In genomic region chr2:27085062-27085669, GRCh38 we compare ENCODE assay signal across 8 cellular contexts. TPM values are rescaled to one million over a fixed set of nuclear protein-coding genes. Genes with fewer than 3 reads are reported as not detected.
DNase-seq lines count a peak whose midpoint lies in the region; ATAC-seq and TF ChIP-seq lines count a peak whose summit lies in the region.

No MANE protein-coding gene starts in this region.

- H3K4me3 Mint-ChIP-seq in WTC11, result peak overlapping the region; percentile 70
- peak overlapping the region; percentile 70 for H3K4me3 Mint-ChIP-seq in glutamatergic neuron (ENCODE audit: unreplicated experiment)

- no peaks in the 10 kb centered on the region for H3K36me3 Mint-ChIP-seq in WTC11
- peaks cover 6% of the 10 kb centered on the region for H3K36me3 Mint-ChIP-seq in glutamatergic neuron (ENCODE audit: unreplicated experiment)

- H3K4me3 ChIP-seq in GM12865 (ENCODE audit: low read depth, low read length) (peak overlapping the region; percentile 79), retinal pigment epithelial cell (ENCODE audit: low read length) (peak overlapping the region; percentile 55), lower leg skin (ENCODE audit: low read depth, poor library complexity, severe bottlenecking) (no peak overlapping the region)

- H3K4me1 Mint-ChIP-seq in WTC11 (peaks cover 27% of the 10 kb centered on the region), glutamatergic neuron (ENCODE audit: low read depth, unreplicated experiment) (peaks cover 16% of the 10 kb centered on the region)

- POLR2A ChIA-PET in WTC11 (lab: Charles Lee), result interaction anchor here (0.9 to 2.4 kb wide), 2 partner anchors 13 to 33 kb away, joined by 3 to 9 read pairs; partner anchors contain the start of gene OST4

- H3K27me3 Mint-ChIP-seq in WTC11 (ENCODE audit: low read depth), result peaks cover 23% of the 10 kb centered on the region
- peaks cover 10% of the 10 kb centered on the region for H3K27me3 Mint-ChIP-seq in glutamatergic neuron (ENCODE audit: unreplicated experiment)

- intact Hi-C loops in lower leg skin (cut with DNase I; ENCODE audit: low total_unique reads), result no loop called here

- H3K9me3 Mint-ChIP-seq in WTC11 (no peaks in the 10 kb centered on the region), glutamatergic neuron (ENCODE audit: unreplicated experiment) (peaks cover 7% of the 10 kb centered on the region)

- TF ChIP-seq CTCF in GM12865 (IDR thresholded peaks at IDR 0.05; ENCODE audit: insufficient read depth, low read depth, low read length, missing control alignments), result no peak
- TF ChIP-seq CTCF in WTC11 (IDR thresholded peaks at IDR 0.05), result no peak
- TF ChIP-seq CTCF in glutamatergic neuron (IDR thresholded peaks at IDR 0.05; ENCODE audit: partially characterized antibody, unreplicated experiment), result no peak
- TF ChIP-seq CTCF in retinal pigment epithelial cell (conservative IDR thresholded peaks at IDR 0.05; ENCODE audit: low read depth, low read length), result no peak
- TF ChIP-seq CTCF in lower leg skin (IDR thresholded peaks at IDR 0.05), result no peak

- DNase-seq in GM12865 (ENCODE audit: low read depth), result no peak
- no peak for DNase-seq in WTC11 (ENCODE audit: low spot score)
- no peak for DNase-seq in glutamatergic neuron
- no peak for DNase-seq in retinal pigment epithelial cell (ENCODE audit: low read depth)
- DNase-seq in midbrain (lab: John Stamatoyannopoulos, UW), result no peak
- no peak for DNase-seq in lower leg skin (ENCODE audit: low spot score in 2 of 2)
- DNase-seq in SW 1271 (lab: John Stamatoyannopoulos, UW), result no peak
- DNase-seq in COLO829 (ENCODE audit: low spot score), result no peak

- CTCF ChIA-PET in WTC11 (lab: Charles Lee), result interaction anchor here (0.6 to 6.4 kb wide), 7 partner anchors 12 to 195 kb away, joined by 3 to 50 read pairs (median 4); partner anchors contain the start of genes AGBL5 and OST4

- WGBS in lower leg skin, 2 donors, result 52 to 64% methylated on average over 10 of the region's 10 CpGs

- TF ChIP-seq POLR2A in lower leg skin (IDR thresholded peaks at IDR 0.05), result no peak

- ATAC-seq in WTC11, result no peak

- no peak overlapping the region for H3K27ac Mint-ChIP-seq in WTC11
- no peak overlapping the region for H3K27ac Mint-ChIP-seq in glutamatergic neuron (ENCODE audit: unreplicated experiment)

TF ChIP-seq in WTC11, 78 proteins besides CTCF, POLR2A, EP300 and RAD21:
- TF ChIP-seq FOXK1 (CRISPR knock-in tag; IDR thresholded peaks at IDR 0.05), result no peak
- TF ChIP-seq ERG (CRISPR knock-in tag; IDR thresholded peaks at IDR 0.05), result no peak
- no peak for TF ChIP-seq GABPB1 (CRISPR knock-in tag; IDR thresholded peaks at IDR 0.05)
- no peak for TF ChIP-seq SP1 (CRISPR knock-in tag; conservative IDR thresholded peaks at IDR 0.05)
- TF ChIP-seq NR2C2 (CRISPR knock-in tag; IDR thresholded peaks at IDR 0.05), result no peak
- no peak for TF ChIP-seq NR3C1 (CRISPR knock-in tag; conservative IDR thresholded peaks at IDR 0.05; ENCODE audit: low read depth)
- TF ChIP-seq FOXJ3 (CRISPR knock-in tag; IDR thresholded peaks at IDR 0.05; ENCODE audit: borderline replicate concordance), result no peak
- TF ChIP-seq ZSCAN18 (CRISPR knock-in tag; IDR thresholded peaks at IDR 0.05), result no peak
- no peak for TF ChIP-seq ZNF138 (CRISPR knock-in tag; conservative IDR thresholded peaks at IDR 0.05)
- TF ChIP-seq ZNF512 (CRISPR knock-in tag; IDR thresholded peaks at IDR 0.05; ENCODE audit: borderline replicate concordance), result no peak
- TF ChIP-seq SMAD3 (CRISPR knock-in tag; IDR thresholded peaks at IDR 0.05; ENCODE audit: borderline replicate concordance), result no peak
- TF ChIP-seq NFYB (CRISPR knock-in tag; conservative IDR thresholded peaks at IDR 0.05; ENCODE audit: low read depth), result no peak
- TF ChIP-seq PRRX2 (CRISPR knock-in tag; IDR thresholded peaks at IDR 0.05), result no peak
- no peak for TF ChIP-seq MAX (CRISPR knock-in tag; IDR thresholded peaks at IDR 0.05)
- TF ChIP-seq SMAD4 (CRISPR knock-in tag; IDR thresholded peaks at IDR 0.05), result no peak
TF ChIP-seq in WTC11: peak in this region for 0.

RNA-seq across cellular contexts. Expression of gene KHK, which starts 1.4 kb away (rescaled TPM):
- total RNA-seq in WTC11 (2021) (15.5 to 17.4 TPM (median 17.4 TPM) in 3 replicates), glutamatergic neuron (ENCODE audit: unreplicated experiment) (5.3 TPM), lower leg skin (10 to 100 TPM in 1 of 4 donors, 1 to 10 TPM in 3; 2.5 to 10.4 (median 3.3) TPM)

RNA-seq across cellular contexts. Expression of gene EMILIN1, which starts 6.8 kb away (rescaled TPM):
- total RNA-seq in WTC11 (2021), result 3.0 to 4.0 TPM (median 3.5 TPM) in 3 replicates
- 3.2 TPM for total RNA-seq in glutamatergic neuron (ENCODE audit: unreplicated experiment)
- 10 to 100 TPM in 1 of 4 donors, 1 to 10 TPM in 3; 3.6 to 17.9 (median 7.9) TPM for total RNA-seq in lower leg skin

RNA-seq across cellular contexts. Expression of gene OST4, which starts 13.7 kb away (rescaled TPM):
- 210 to 239 TPM (median 226 TPM) in 3 replicates for total RNA-seq in WTC11 (2021)
- 215 TPM for total RNA-seq in glutamatergic neuron (ENCODE audit: unreplicated experiment)
- total RNA-seq in lower leg skin, result 100 to 1,000 TPM; 144 to 236 (median 195) TPM

RNA-seq across cellular contexts. Expression of gene AGBL5, which starts 33.7 kb away (rescaled TPM):
- total RNA-seq in WTC11 (2021) (43.0 to 57.1 TPM (median 55.6 TPM) in 3 replicates), glutamatergic neuron (ENCODE audit: unreplicated experiment) (17.3 TPM), lower leg skin (10 to 100 TPM in 3 of 4 donors, 1 to 10 TPM in 1; 9.4 to 17.0 (median 16.4) TPM)

RNA-seq across cellular contexts. Expression of gene CGREF1, which starts 33.8 kb away (rescaled TPM):
- total RNA-seq in WTC11 (2021), result 3.5 to 4.0 TPM (median 3.8 TPM) in 3 replicates
- 1.3 TPM for total RNA-seq in glutamatergic neuron (ENCODE audit: unreplicated experiment)
- total RNA-seq in lower leg skin, result 1 to 10 TPM in 1 of 4 donors, under 1 TPM in 3; 0.34 to 2.1 (median 0.48) TPM
